27 cellular contexts compared by ENCODE assay signal in genomic region chr1:18549131-18549530, GRCh38.
"Had no signal": no experiment of that assay in that cellular context is flagged by ENCODE, and none has a peak within 500 bp of the region (broad histone marks: within the 10 kb centered on the region; RNA-seq: fewer than 3 reads in every experiment).

No MANE protein-coding gene starts in this region.

- H3K36me3 ChIP-seq: colonic mucosa, gastroesophageal sphincter, heart right ventricle, lower lobe of right lung, ovary, sigmoid colon, tibial artery had no signal

- H3K27me3 ChIP-seq: foreskin keratinocyte, ovary, testis had no signal

- DNase-seq: colonic mucosa; effector CD8-positive, alpha-beta T cell; endodermal cell; foreskin keratinocyte; heart right ventricle; hippocampal formation; immature natural killer cell; islet precursor cell; kidney glomerular epithelial cell; left colon; left ventricle myocardium superior; lower lobe of right lung; naive thymus-derived CD8-positive, alpha-beta T cell; nephron progenitor cell; occipital lobe; ovary; posterior cingulate gyrus; psoas muscle; right cardiac atrium; sigmoid colon; stimulated activated CD4-positive, alpha-beta T cell treated with anti-CD3 and anti-CD28 coated beads, Interleukin-4, amount 100 ng/mL, for 4 hours; stimulated activated naive CD8-positive, alpha-beta T cell treated with anti-CD3 and anti-CD28 coated beads, Interleukin-15, Interleukin-2, amounts not matched to agents 100 U/mL and 50 U/mL, for 24 hours; substantia nigra; testis; tibial artery had no signal

- H3K4me3 ChIP-seq: colonic mucosa, gastroesophageal sphincter, heart right ventricle, lower lobe of right lung, ovary, psoas muscle, sigmoid colon, testis, tibial artery had no signal

- H3K27ac ChIP-seq: colonic mucosa, epithelial cell of prostate, foreskin keratinocyte, gastroesophageal sphincter, heart right ventricle, lower lobe of right lung, ovary, psoas muscle, sigmoid colon, testis, tibial artery had no signal

- H3K4me1 ChIP-seq: colonic mucosa, foreskin keratinocyte, gastroesophageal sphincter, heart right ventricle, lower lobe of right lung, psoas muscle, sigmoid colon, testis, tibial artery had no signal

- H3K9me3 ChIP-seq: colonic mucosa, gastroesophageal sphincter, heart right ventricle, lower lobe of right lung, ovary, psoas muscle, sigmoid colon, testis had no signal
